ENCODE assay signal across 1 cellular context in genomic region chr2:161386228-161386627, GRCh38.
A peak's percentile ranks its signal among the peaks of the same experiment; 100 is the strongest.
TF ChIP-seq lines count a peak whose summit lies in the region.

No MANE protein-coding gene starts in this region.

TF ChIP-seq in GM12878, 131 proteins besides CTCF, POLR2A, EP300 and RAD21 (continued from another document):
- no peak for TF ChIP-seq CEBPZ (IDR thresholded peaks at IDR 0.05; ENCODE audit: low read depth, low read length)
- peak; percentile 87 for TF ChIP-seq PKNOX1 (IDR thresholded peaks at IDR 0.05)
- 0 out of 2 replicates have a peak, but pooled peaks have one; percentile 26 for TF ChIP-seq MLLT1 (IDR thresholded peaks at IDR 0.05)
- TF ChIP-seq TARDBP (IDR thresholded peaks at IDR 0.05; ENCODE audit: borderline replicate concordance), result no peak
- peak; percentile 91 for TF ChIP-seq MEF2B (IDR thresholded peaks at IDR 0.05; ENCODE audit: partially characterized antibody, poor library complexity, severe bottlenecking)
- no peak for TF ChIP-seq HDAC2 (IDR thresholded peaks at IDR 0.05)
- TF ChIP-seq SMC3 (IDR thresholded peaks at IDR 0.05; ENCODE audit: borderline replicate concordance, low read length), result no peak
- TF ChIP-seq IKZF2 (IDR thresholded peaks at IDR 0.05), result peak in 1 of 2 experiments; percentile 21; a peak in 2 of 4 replicates
- no peak for TF ChIP-seq GATAD2B (conservative IDR thresholded peaks at IDR 0.05; ENCODE audit: low read depth)
- TF ChIP-seq ZNF207 (IDR thresholded peaks at IDR 0.05; ENCODE audit: borderline replicate concordance), result no peak
- 0 out of 2 replicates have a peak, but pooled peaks have one; percentile 41 for TF ChIP-seq ATF7 (IDR thresholded peaks at IDR 0.05; ENCODE audit: low read depth)
- TF ChIP-seq NR2F1 (conservative IDR thresholded peaks at IDR 0.05), result peak; percentile 40; the same call in 1 of the 2 replicates
- peak; percentile 84 for TF ChIP-seq RUNX3 (IDR thresholded peaks at IDR 0.05; ENCODE audit: low read length)
- TF ChIP-seq FOXM1 (IDR thresholded peaks at IDR 0.05; ENCODE audit: low read depth, low read length), result no peak
- TF ChIP-seq ZBTB4 (CRISPR knock-in tag; IDR thresholded peaks at IDR 0.05), result no peak
- TF ChIP-seq MTA2 (IDR thresholded peaks at IDR 0.05; ENCODE audit: low read depth), result peak; percentile 89
- peak; percentile 70; the same call in 1 of the 2 replicates for TF ChIP-seq RCOR1 (conservative IDR thresholded peaks at IDR 0.05; ENCODE audit: low read depth, low read length)
- peak; percentile 6; the same call in 1 of the 2 replicates for TF ChIP-seq JUND (IDR thresholded peaks at IDR 0.05; ENCODE audit: low read depth, low read length)
- TF ChIP-seq ZSCAN29 (IDR thresholded peaks at IDR 0.05), result no peak
- TF ChIP-seq CHD2 (IDR thresholded peaks at IDR 0.05; ENCODE audit: borderline replicate concordance, low read depth, low read length), result peak; percentile 30; the same call in 1 of the 2 replicates
- peak; percentile 45; the same call in 1 of the 2 replicates for TF ChIP-seq NFIC (IDR thresholded peaks at IDR 0.05; ENCODE audit: low read depth, low read length)
